In the genomic region with DNA sequence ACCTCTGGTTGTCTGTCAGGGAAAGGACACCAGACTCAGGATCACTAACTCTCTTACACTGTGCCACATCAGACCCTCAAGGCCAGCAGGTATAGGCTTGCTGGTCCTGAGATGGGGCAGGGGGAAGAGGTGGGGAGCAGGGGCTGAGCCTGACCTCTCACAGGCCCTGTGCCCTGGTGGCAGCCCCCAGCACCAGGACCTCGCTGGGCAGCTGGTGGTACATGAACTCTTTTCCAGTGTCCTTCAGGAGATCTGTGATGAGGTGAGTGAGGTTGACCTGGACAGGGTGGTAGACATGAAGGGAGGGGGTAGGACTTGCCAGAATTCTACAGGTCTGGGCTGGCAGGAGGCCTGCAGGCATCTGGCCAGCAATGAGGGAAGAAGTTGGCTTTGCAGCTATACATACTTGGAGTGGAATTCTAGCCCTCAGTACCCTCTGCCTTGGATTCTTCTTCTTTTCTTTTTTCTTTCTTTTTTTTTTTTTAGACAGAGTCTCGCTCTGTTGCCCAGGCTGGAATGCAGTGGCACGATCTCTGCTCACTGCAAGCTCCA, we compare ENCODE assay signal across 8 cellular contexts. TPM values are rescaled to one million over a fixed set of nuclear protein-coding genes. Genes with fewer than 3 reads are reported as not detected.
DNase-seq lines count a peak whose midpoint lies in the region; ATAC-seq and TF ChIP-seq lines count a peak whose summit lies in the region.

No MANE protein-coding gene starts in this region.

- peaks cover 23% of the 10 kb centered on the region for H3F3A ChIP-seq in PC-9 (ENCODE audit: insufficient read depth, low read depth)

- H3K36me3 Mint-ChIP-seq in Calu3 (ENCODE audit: insufficient read depth, unreplicated experiment) (peaks cover 87% of the 10 kb centered on the region), endodermal cell (ENCODE audit: low read depth) (no peaks in the 10 kb centered on the region)

- CTCF ChIA-PET in Calu3 (lab: Charles Lee) (interaction anchor here (1.0 kb wide), 1 partner anchor 15 kb away, joined by 3 read pairs; no protein-coding TSS in a partner anchor), PC-9 (lab: Charles Lee) (no interaction called here)

- peak overlapping the region; percentile 98 for H3K4me3 ChIP-seq in PC-9
- H3K4me3 ChIP-seq in endodermal cell (ENCODE audit: low read length): peak overlapping the region; percentile 92
- H3K4me3 ChIP-seq in prostate gland: peak overlapping the region; percentile 51 to 92

- ATAC-seq in GM18517 (IDR thresholded peaks at IDR 0.05; ENCODE audit: unreplicated experiment): no peak

- H3K36me3 ChIP-seq in PC-9 (ENCODE audit: low read depth) (no peaks in the 10 kb centered on the region), endodermal cell (ENCODE audit: control insufficient read depth, insufficient read depth, low read length) (no peaks in the 10 kb centered on the region), prostate gland (no peaks in the 10 kb centered on the region)

- no peaks in the 10 kb centered on the region for H3K9me2 ChIP-seq in PC-9 (ENCODE audit: insufficient read depth)

- no peak overlapping the region for H2AFZ ChIP-seq in PC-9

- POLR2A ChIA-PET in PC-9 (lab: Charles Lee; ENCODE audit: unreplicated experiment): interaction anchor here (0.5 to 0.6 kb wide), 2 partner anchors 19 to 40 kb away, joined by 4 read pairs; no protein-coding TSS in a partner anchor

- H3K27me3 ChIP-seq in PC-9 (ENCODE audit: insufficient read depth, low read depth) (no peaks in the 10 kb centered on the region), endodermal cell (ENCODE audit: control insufficient read depth, insufficient read depth, low read length, poor library complexity, severe bottlenecking) (no peaks in the 10 kb centered on the region), prostate gland (replicated peaks; ENCODE audit: insufficient read depth) (no peaks in the 10 kb centered on the region)

- H3K4me2 ChIP-seq in PC-9: peak overlapping the region; percentile 99

- peaks cover 3% of the 10 kb centered on the region for H4K20me1 ChIP-seq in PC-9 (ENCODE audit: insufficient read depth)

- BruUV-seq in Calu3 (replicated peaks; lab: Mats Ljungman, UMichigan): no TSS peak
- no TSS peak for BruUV-seq in PC-9 (replicated peaks; lab: Mats Ljungman, UMichigan)

- H3K27ac ChIP-seq in PC-9 (no peak overlapping the region), endodermal cell (ENCODE audit: low read depth, low read length) (no peak overlapping the region), prostate gland (peak overlapping the region; percentile 86 to 88)

- no peaks in the 10 kb centered on the region for H3K9me3 ChIP-seq in PC-9 (ENCODE audit: insufficient read depth, low read depth)
- no peaks in the 10 kb centered on the region for H3K9me3 ChIP-seq in endodermal cell (ENCODE audit: control insufficient read depth, low read length)
- no peaks in the 10 kb centered on the region for H3K9me3 ChIP-seq in prostate gland

- intact Hi-C loops in Calu3 (cut with micrococcal nuclease; ENCODE audit: unreplicated experiment) (no loop called here), PC-9 (cut with micrococcal nuclease; ENCODE audit: unreplicated experiment) (no loop called here), prostate gland (cut with DNase I) (loop anchor here (1.0 kb wide), 1 partner anchor 10 kb away; no protein-coding TSS in a partner anchor)

- H3K4me3 Mint-ChIP-seq in Calu3 (ENCODE audit: low read depth, unreplicated experiment) (peak overlapping the region; percentile 79), endodermal cell (peak overlapping the region; percentile 74)

- H3K9me3 Mint-ChIP-seq in Calu3 (ENCODE audit: low read depth, unreplicated experiment) (no peaks in the 10 kb centered on the region), endodermal cell (no peaks in the 10 kb centered on the region)

- no peaks in the 10 kb centered on the region for H3K27me3 Mint-ChIP-seq in Calu3 (ENCODE audit: unreplicated experiment)
- H3K27me3 Mint-ChIP-seq in endodermal cell (ENCODE audit: insufficient read depth): peaks cover 5% of the 10 kb centered on the region

- H3K4me1 Mint-ChIP-seq in Calu3 (ENCODE audit: low read depth, unreplicated experiment) (peaks cover 7% of the 10 kb centered on the region), endodermal cell (peaks cover 13% of the 10 kb centered on the region)

- DNase-seq in Calu3 (no peak), PC-9 (no peak), endodermal cell (no peak), prostate gland (ENCODE audit: low spot score) (no peak), NCI-H82 treated with DMSO at 0.1 percent for 48 hours (lab: John Stamatoyannopoulos, UW; ENCODE audit: unreplicated experiment) (no peak)
- no peak for DNase-seq in activated CD4-positive, CD25-positive, alpha-beta regulatory T cell treated with anti-CD3 and anti-CD28 coated beads, Interleukin-2, amount 50 U/mL, for 72 hours
- DNase-seq in activated CD4-positive, CD25-positive, alpha-beta regulatory T cell (lab: John Stamatoyannopoulos, UW): no peak

- H3K4me1 ChIP-seq in PC-9 (replicated peaks; ENCODE audit: insufficient read depth) (peaks cover 27% of the 10 kb centered on the region), endodermal cell (ENCODE audit: control insufficient read depth, insufficient read depth, low read length) (peaks cover 4% of the 10 kb centered on the region), prostate gland (replicated peaks) (peaks cover 20% of the 10 kb centered on the region)

- H3K27ac Mint-ChIP-seq in Calu3 (ENCODE audit: unreplicated experiment) (peak overlapping the region; percentile 14), endodermal cell (no peak overlapping the region)

- TF ChIP-seq CTCF in Calu3 (IDR thresholded peaks at IDR 0.05; ENCODE audit: unreplicated experiment) (no peak), PC-9 (conservative IDR thresholded peaks at IDR 0.05) (no peak), endodermal cell (conservative IDR thresholded peaks at IDR 0.05) (no peak), prostate gland (IDR thresholded peaks at IDR 0.05) (no peak)

- peaks cover 34% of the 10 kb centered on the region for H3K79me2 ChIP-seq in PC-9 (ENCODE audit: low read depth)

- no peak for TF ChIP-seq POLR2A in prostate gland (IDR thresholded peaks at IDR 0.05)

- no peak overlapping the region for H3K9ac ChIP-seq in endodermal cell (ENCODE audit: extremely low read depth, low read length, poor library complexity, severe bottlenecking)

- 96% methylated on average over 3 of the region's 3 CpGs; no CpG with 5 or more reads in 1 of the 2 experiments for WGBS in endodermal cell (ENCODE audit: insufficient coverage in 1 of 2, insufficient read length in 1 of 2), 2 experiments
- 60% methylated on average over 3 of the region's 3 CpGs for WGBS in prostate gland

RNA-seq across cellular contexts. Expression of a gene that starts 1.4 kb away (rescaled TPM):
- 58.7 and 63.6 TPM in 2 replicates for total RNA-seq in Calu3 (2022)
- total RNA-seq in PC-9 (2021): 87.4 and 112 TPM in 2 replicates
- 10 to 100 TPM; 54.4 to 55.9 TPM for total RNA-seq in endodermal cell
- polyA plus RNA-seq in endodermal cell (2013, experiment 1 of 2): 25.3 TPM
- 25.5 TPM for polyA plus RNA-seq in endodermal cell (2013, experiment 2 of 2)
- 10 to 100 TPM; 89.5 to 90.8 TPM for total RNA-seq in prostate gland

RNA-seq across cellular contexts. Expression of a gene that starts 1.5 kb away (rescaled TPM):
- total RNA-seq in Calu3 (2022) (43.1 TPM in 2 replicates), PC-9 (2021) (55.2 and 76.2 TPM in 2 replicates), endodermal cell (10 to 100 TPM; 45.6 to 60.4 TPM), prostate gland (10 to 100 TPM; 63.6 to 87.7 TPM)
- 62.9 TPM for polyA plus RNA-seq in endodermal cell (2013, experiment 1 of 2)
- 57.2 TPM for polyA plus RNA-seq in endodermal cell (2013, experiment 2 of 2)

RNA-seq across cellular contexts. Expression of a gene that starts 2.9 kb away (rescaled TPM):
- total RNA-seq in Calu3 (2022) (26.6 and 28.0 TPM in 2 replicates), PC-9 (2021) (55.0 and 57.1 TPM in 2 replicates), endodermal cell (10 to 100 TPM; 20.3 to 22.9 TPM), prostate gland (10 to 100 TPM; 55.8 to 63.8 TPM)
- 47.3 TPM for polyA plus RNA-seq in endodermal cell (2013, experiment 1 of 2)
- 47.4 TPM for polyA plus RNA-seq in endodermal cell (2013, experiment 2 of 2)

RNA-seq across cellular contexts. Expression of a gene that starts 6.9 kb away (rescaled TPM):
- total RNA-seq in Calu3 (2022) (88.8 and 91.5 TPM in 2 replicates), PC-9 (2021) (110 and 129 TPM in 2 replicates), endodermal cell (10 to 100 TPM; 58.9 to 78.4 TPM), prostate gland (10 to 100 TPM; 50.9 to 91.2 TPM)
- polyA plus RNA-seq in endodermal cell (2013, experiment 1 of 2): 54.9 TPM
- 58.4 TPM for polyA plus RNA-seq in endodermal cell (2013, experiment 2 of 2)

RNA-seq across cellular contexts. Expression of a gene that starts 13.4 kb away (rescaled TPM):
- total RNA-seq in Calu3 (2022) (87.4 and 91.3 TPM in 2 replicates), PC-9 (2021) (84.2 and 93.2 TPM in 2 replicates), endodermal cell (10 to 100 TPM; 44.6 to 53.7 TPM), prostate gland (100 to 1,000 TPM; 138 to 164 TPM)
- 64.6 TPM for polyA plus RNA-seq in endodermal cell (2013, experiment 1 of 2)
- 54.0 TPM for polyA plus RNA-seq in endodermal cell (2013, experiment 2 of 2)

Comparison
In these comparisons a context has a peak if more than half of its experiments do, and no peak if none do; other contexts are left out.
1. H3K27ac ChIP-seq: peak in prostate gland (2 of 2); none in PC-9 (single experiment) and endodermal cell (single experiment).
2. Peak in every context shown above with its lines, with median percentiles within 50 percentile points of each other: H3K4me3 ChIP-seq.